13 cellular contexts compared by ENCODE assay signal in the genomic region with DNA sequence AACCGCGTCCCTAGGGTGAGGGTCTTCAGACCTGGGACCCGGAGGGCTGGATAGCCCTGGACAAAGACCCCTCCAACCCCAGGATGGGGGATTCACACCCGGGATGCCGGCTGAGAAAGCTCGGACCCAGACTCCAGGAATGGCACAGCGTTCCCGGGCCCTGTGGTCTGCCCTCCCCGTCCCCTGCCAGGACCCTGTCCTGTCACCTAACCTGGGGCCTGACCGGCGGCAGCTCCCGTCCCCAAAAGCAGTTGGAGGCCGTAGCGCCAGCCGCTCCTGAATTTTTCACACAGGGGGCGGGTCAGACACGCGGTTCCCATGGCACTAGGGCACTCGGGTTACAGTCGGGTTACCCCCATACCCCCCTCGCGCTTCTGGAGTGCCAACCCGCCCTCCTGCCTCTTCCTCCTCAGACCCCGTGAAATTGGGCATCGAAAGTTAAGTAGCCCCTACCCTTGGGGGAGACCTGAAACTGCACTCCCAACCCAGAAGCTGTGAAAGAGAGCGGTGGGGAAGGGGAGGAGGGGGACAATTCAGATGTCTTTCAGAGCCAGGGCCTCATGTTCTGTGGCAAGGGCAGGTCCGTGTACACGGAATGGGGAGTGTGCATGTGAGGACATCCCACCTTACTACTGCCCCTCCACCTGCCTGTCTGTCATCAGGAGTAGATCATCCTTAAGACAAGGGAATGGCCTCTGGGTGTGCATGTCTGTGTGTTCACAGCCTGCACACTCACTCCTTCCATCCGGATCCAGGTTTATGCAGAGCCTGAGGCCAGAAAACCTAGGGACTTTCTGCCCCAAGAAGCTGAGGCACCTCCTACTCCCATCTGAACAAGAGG. TPM values are rescaled to one million over a fixed set of nuclear protein-coding genes. Genes with fewer than 3 reads are reported as not detected.
DNase-seq lines count a peak whose midpoint lies in the region; ATAC-seq and TF ChIP-seq lines count a peak whose summit lies in the region.
"Had no signal": no experiment of that assay in that cellular context is flagged by ENCODE, and none has a peak within 500 bp of the region (broad histone marks: within the 10 kb centered on the region; RNA-seq: fewer than 3 reads in every experiment).

No MANE protein-coding gene starts in this region.

- H4K91ac ChIP-seq in IMR-90 (ENCODE audit: insufficient read depth, low read depth, low read length), result no peak overlapping the region

- peak overlapping the region; percentile 70 for H2AK9ac ChIP-seq in IMR-90 (replicated peaks; ENCODE audit: low read depth, low read length, poor library complexity)

- no peaks in the 10 kb centered on the region for H3K79me1 ChIP-seq in IMR-90 (ENCODE audit: low read depth in 1 of 2, low read length in 2 of 2)

- no peak overlapping the region for H2AK5ac ChIP-seq in IMR-90 (ENCODE audit: low read depth, low read length)

- H4K8ac ChIP-seq in IMR-90 (ENCODE audit: low read depth in 2 of 2, low read length in 2 of 2), result no peak overlapping the region

- TF ChIP-seq POLR2A in IMR-90 (IDR thresholded peaks at IDR 0.05; ENCODE audit: low read depth, low read length) (no peak), lower leg skin (IDR thresholded peaks at IDR 0.05) (no peak), suprapubic skin (IDR thresholded peaks at IDR 0.05) (no peak)

- 5% methylated on average over 15 of the region's 29 CpGs; no CpG with 5 or more reads in 1 of the 2 experiments for WGBS in IMR-90 (ENCODE audit: extremely low coverage in 2 of 2, insufficient read length in 1 of 2), 2 experiments
- WGBS in esophagus, 2 donors, result 5 to 6% methylated on average over 29 of the region's 29 CpGs
- WGBS in lower leg skin, 2 donors, result 8 to 11% methylated on average over 17 to 26 of the region's 29 CpGs
- 5% methylated on average over 23 of the region's 29 CpGs for WGBS in suprapubic skin

- no peak overlapping the region for H2BK20ac ChIP-seq in IMR-90 (ENCODE audit: low read depth, low read length)

- H3K9me1 ChIP-seq in IMR-90 (ENCODE audit: insufficient read depth, low read length), result no peaks in the 10 kb centered on the region

- H3K4me1 ChIP-seq in IMR-90 (ENCODE audit: control insufficient read depth, insufficient read depth, low read length) (no peaks in the 10 kb centered on the region), esophagus (ENCODE audit: control insufficient read depth in 2 of 2, insufficient read depth in 2 of 2, low read length in 1 of 2) (peaks cover 3 to 4% of the 10 kb centered on the region in 2 donors), suprapubic skin (peaks cover 24% of the 10 kb centered on the region)
- H3K4me1 ChIP-seq: pancreas had no signal

- H2BK15ac ChIP-seq in IMR-90 (ENCODE audit: low read depth, low read length), result no peak overlapping the region

- H3K4me2 ChIP-seq in IMR-90 (ENCODE audit: low read depth, low read length), result no peak overlapping the region

- H2AFZ ChIP-seq in IMR-90 (replicated peaks; ENCODE audit: low read length, poor library complexity), result peak overlapping the region; percentile 5

- H3K4me3 ChIP-seq in IMR-90 (ENCODE audit: insufficient read depth, low read depth, low read length), result no peak overlapping the region
- H3K4me3 ChIP-seq in esophagus (ENCODE audit: low read depth in 1 of 2, low read length in 2 of 2), result peak overlapping the region; percentile 1 to 42
- H3K4me3 ChIP-seq in lower leg skin (ENCODE audit: low read depth, poor library complexity, severe bottlenecking), result peak overlapping the region; percentile 4
- peak overlapping the region; percentile 52 for H3K4me3 ChIP-seq in suprapubic skin

- no peak overlapping the region for H3K9ac ChIP-seq in IMR-90 (ENCODE audit: low read depth, low read length)

- H2BK5ac ChIP-seq in IMR-90 (ENCODE audit: low read depth, low read length, poor library complexity, severe bottlenecking), result no peak overlapping the region

- ATAC-seq in IMR-90 (ENCODE audit: low read depth), result no peak

- no peaks in the 10 kb centered on the region for H3K9me3 ChIP-seq in IMR-90 (ENCODE audit: control insufficient read depth, insufficient read depth, low read length)
- H3K9me3 ChIP-seq in esophagus (ENCODE audit: control insufficient read depth in 2 of 2, insufficient read depth in 1 of 2, low read depth in 1 of 2, low read length in 1 of 2), result no peaks in the 10 kb centered on the region
- no peaks in the 10 kb centered on the region for H3K9me3 ChIP-seq in suprapubic skin
- H3K9me3 ChIP-seq: pancreas had no signal

- no peaks in the 10 kb centered on the region for H3K36me3 ChIP-seq in IMR-90 (ENCODE audit: control insufficient read depth, insufficient read depth, low read length)
- H3K36me3 ChIP-seq in esophagus (ENCODE audit: control insufficient read depth in 2 of 2, insufficient read depth in 2 of 2, low read length in 1 of 2), result no peaks in the 10 kb centered on the region
- no peaks in the 10 kb centered on the region for H3K36me3 ChIP-seq in suprapubic skin
- H3K36me3 ChIP-seq: pancreas had no signal

- H4K20me1 ChIP-seq in IMR-90 (ENCODE audit: insufficient read depth, low read length), result no peaks in the 10 kb centered on the region

- no TSS peak for BruUV-seq in IMR-90 (replicated peaks; lab: Mats Ljungman, UMichigan)

- H4K5ac ChIP-seq in IMR-90 (ENCODE audit: low read depth, low read length), result no peak overlapping the region

- no peak overlapping the region for H3K18ac ChIP-seq in IMR-90 (ENCODE audit: low read depth, low read length)

- in situ Hi-C loops in IMR-90 (cut with MboI; ENCODE audit: low sequenced_read_pairs), result no loop called here

- TF ChIP-seq CTCF in IMR-90 (conservative IDR thresholded peaks at IDR 0.05; ENCODE audit: low read depth, low read length) (no peak), lower leg skin (IDR thresholded peaks at IDR 0.05) (no peak), suprapubic skin (IDR thresholded peaks at IDR 0.05) (no peak)

- no peak overlapping the region for H3K14ac ChIP-seq in IMR-90 (replicated peaks; ENCODE audit: low read depth, low read length)

- DNase-seq in IMR-90 (no peak), lower leg skin (ENCODE audit: low spot score in 2 of 2) (no peak), suprapubic skin (ENCODE audit: low spot score in 2 of 2) (peak in 1 of 2 donors; percentile 62), GM03348 (ENCODE audit: low spot score) (no peak), OCI-M2 (lab: John Stamatoyannopoulos, UW; ENCODE audit: unreplicated experiment) (no peak)
- DNase-seq in activated T-cell treated with anti-CD3 and anti-CD28 coated beads, Interleukin-2, amount 50 U/mL, for 48 hours, result no peak
- no peak for DNase-seq in activated CD4-positive, CD25-positive, alpha-beta regulatory T cell treated with anti-CD3 and anti-CD28 coated beads, Interleukin-2, amount 50 U/mL, for 72 hours
- DNase-seq: activated CD8-positive, alpha-beta memory T cell treated with anti-CD3 and anti-CD28 coated beads, Interleukin-2, amount 50 U/mL, for 4 hours; CD8-positive, alpha-beta memory T cell had no signal

- H3K4ac ChIP-seq in IMR-90 (ENCODE audit: low read depth, low read length), result no peak overlapping the region

- CTCF ChIA-PET in IMR-90 (lab: Yijun Ruan, JAX), result interaction anchor here (1.0 kb wide), 1 partner anchor 15 kb away, joined by 3 read pairs; no protein-coding TSS in a partner anchor

- no peak for TF ChIP-seq RAD21 in IMR-90 (IDR thresholded peaks at IDR 0.05; ENCODE audit: low read length)

- H2BK120ac ChIP-seq in IMR-90 (ENCODE audit: low read depth, low read length), result no peak overlapping the region

- H3K27me3 ChIP-seq in IMR-90 (ENCODE audit: control insufficient read depth, insufficient read depth, low read length), result peaks cover 32% of the 10 kb centered on the region
- H3K27me3 ChIP-seq in esophagus (ENCODE audit: control insufficient read depth in 1 of 2, insufficient read depth in 2 of 2, low read length in 2 of 2), result peaks cover 0 to 8% of the 10 kb centered on the region in 2 donors
- peaks cover 16% of the 10 kb centered on the region for H3K27me3 ChIP-seq in suprapubic skin

- no peak overlapping the region for H3K56ac ChIP-seq in IMR-90 (ENCODE audit: extremely low read depth, insufficient read depth, low read length)

- no peak overlapping the region for H3K27ac ChIP-seq in IMR-90 (ENCODE audit: insufficient read depth, low read length)
- H3K27ac ChIP-seq in esophagus (ENCODE audit: low read depth in 2 of 2, low read length in 1 of 2), result peak overlapping the region; percentile 25 to 30
- H3K27ac ChIP-seq in suprapubic skin, result no peak overlapping the region
- H3K27ac ChIP-seq: epithelial cell of prostate, pancreas had no signal

- H3K23ac ChIP-seq in IMR-90 (ENCODE audit: low read depth, low read length), result no peak overlapping the region

- TF ChIP-seq EP300 in suprapubic skin (IDR thresholded peaks at IDR 0.05), result no peak

- POLR2A ChIA-PET in IMR-90 (lab: Charles Lee; ENCODE audit: unreplicated experiment), result no interaction called here

- dilution Hi-C loops in IMR-90 (cut with HindIII; ENCODE audit: low sequenced_read_pairs, unreplicated experiment), result no loop called here

- intact Hi-C loops in IMR-90 (cut with micrococcal nuclease), result no loop called here
- intact Hi-C loops in lower leg skin (cut with DNase I; ENCODE audit: low total_unique reads), result no loop called here

RNA-seq across cellular contexts. Expression of a gene that starts 0.6 kb away (rescaled TPM):
- total RNA-seq in IMR-90 (2012; rRNA removed), result not detected in 2 replicates
- polyA plus RNA-seq in IMR-90 (2012; rRNA removed), result not detected in 2 replicates
- polyA plus RNA-seq in IMR-90 (2012; cell fraction: cytosol; rRNA removed), result not detected in 2 replicates
- not detected in 2 replicates for polyA plus RNA-seq in IMR-90 (2012; cell fraction: nucleus; rRNA removed; ENCODE audit: low replicate concordance)
- under 1 TPM; 0.31 to 0.60 TPM for polyA plus RNA-seq in esophagus
- total RNA-seq in lower leg skin, result 1 to 10 TPM in 3 of 4 donors, not detected in 1; 1.3 to 4.4 (median 2.9) TPM
- 1 to 10 TPM in 1 of 4 donors, under 1 TPM in 2, not detected in 1; 0.57 to 2.3 (median 0.64) TPM for total RNA-seq in suprapubic skin
- total RNA-seq: CD8-positive, alpha-beta memory T cell had no signal
- polyA plus RNA-seq: CD8-positive, alpha-beta memory T cell had no signal

RNA-seq across cellular contexts. Expression of a gene that starts 0.8 kb away (rescaled TPM):
- total RNA-seq in IMR-90 (2012; rRNA removed) (not detected in 2 replicates), lower leg skin (not detected), suprapubic skin (not detected)
- polyA plus RNA-seq in IMR-90 (2012; rRNA removed) (not detected in 2 replicates), esophagus (under 1 TPM in 1 of 2 donors, not detected in 1; 0.16 TPM)
- not detected in 2 replicates for polyA plus RNA-seq in IMR-90 (2012; cell fraction: cytosol; rRNA removed)
- polyA plus RNA-seq in IMR-90 (2012; cell fraction: nucleus; rRNA removed; ENCODE audit: low replicate concordance), result not detected in 2 replicates
- total RNA-seq: CD8-positive, alpha-beta memory T cell; RPMI7951 had no signal
- polyA plus RNA-seq: CD8-positive, alpha-beta memory T cell; pancreas had no signal

RNA-seq across cellular contexts. Expression of a gene that starts 35.3 kb away (rescaled TPM):
- not detected in 2 replicates for total RNA-seq in IMR-90 (2012; rRNA removed)
- not detected in 2 replicates for polyA plus RNA-seq in IMR-90 (2012; rRNA removed)
- polyA plus RNA-seq in IMR-90 (2012; cell fraction: cytosol; rRNA removed), result not detected in 2 replicates
- not detected in 2 replicates for polyA plus RNA-seq in IMR-90 (2012; cell fraction: nucleus; rRNA removed; ENCODE audit: low replicate concordance)
- not detected for polyA plus RNA-seq in esophagus
- total RNA-seq in lower leg skin, result not detected
- total RNA-seq in suprapubic skin, result not detected
- total RNA-seq: CD8-positive, alpha-beta memory T cell; pancreas; RPMI7951 had no signal
- polyA plus RNA-seq: CD8-positive, alpha-beta memory T cell; pancreas had no signal

RNA-seq across cellular contexts. Expression of a gene that starts 38.5 kb away (rescaled TPM):
- total RNA-seq in IMR-90 (2012; rRNA removed) (46.7 and 53.2 TPM in 2 replicates), lower leg skin (10 to 100 TPM; 35.0 to 51.9 (median 44.2) TPM), suprapubic skin (10 to 100 TPM; 44.3 to 59.7 (median 54.4) TPM)
- polyA plus RNA-seq in IMR-90 (2012; rRNA removed) (203 and 207 TPM in 2 replicates), esophagus (100 to 1,000 TPM; 167 to 272 TPM)
- polyA plus RNA-seq in IMR-90 (2012; cell fraction: cytosol; rRNA removed), result 159 and 176 TPM in 2 replicates
- 138 and 153 TPM in 2 replicates for polyA plus RNA-seq in IMR-90 (2012; cell fraction: nucleus; rRNA removed; ENCODE audit: low replicate concordance)

Comparison
In these comparisons a context has a peak if more than half of its experiments do, and no peak if none do; other contexts are left out.
1. H3K27ac ChIP-seq: peak in esophagus (2 of 2); none in IMR-90 (single experiment) and suprapubic skin (single experiment).